In the genomic region with DNA sequence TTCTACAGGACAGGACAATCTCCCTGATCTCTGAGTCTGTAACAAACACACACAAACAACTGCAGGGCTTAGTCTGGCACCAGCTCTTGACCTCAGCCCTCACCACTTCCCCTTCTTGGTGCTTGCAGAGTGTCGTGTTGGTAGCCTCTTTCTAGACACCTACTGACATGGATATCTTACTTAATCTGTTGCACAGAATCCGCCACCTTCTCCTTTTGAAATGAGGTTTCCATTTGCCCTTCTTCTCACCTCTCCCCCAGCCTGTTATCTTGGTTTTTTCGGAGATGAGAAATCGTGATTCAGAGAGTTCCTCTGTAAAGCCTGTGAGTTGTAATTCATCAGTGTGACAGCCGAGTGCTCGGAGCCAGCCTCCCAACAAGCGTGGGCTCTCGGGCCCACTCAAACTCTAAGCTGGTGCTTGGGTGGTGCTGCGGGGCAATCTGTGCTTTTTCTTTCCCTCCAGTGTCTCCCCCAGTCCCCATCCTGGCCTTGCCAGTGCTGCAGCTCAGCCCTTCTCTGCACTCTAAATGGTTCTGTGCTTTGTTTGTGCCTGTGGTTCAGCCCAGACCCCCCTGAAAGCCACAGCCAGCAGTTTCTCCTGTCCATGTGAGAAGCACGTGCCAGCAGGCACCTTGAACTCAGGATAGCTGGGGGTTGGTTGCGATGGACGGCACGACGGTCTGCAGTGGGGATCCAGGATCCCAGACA, we compare ENCODE assay signal across 7 cellular contexts.
A peak's percentile ranks its signal among the peaks of the same experiment; 100 is the strongest.
DNase-seq lines count a peak whose midpoint lies in the region; ATAC-seq lines count a peak whose summit lies in the region.

No MANE protein-coding gene starts in this region.

- H3K4me1 Mint-ChIP-seq in memory B cell: peaks cover 34% of the 10 kb centered on the region

- H3K27ac Mint-ChIP-seq in memory B cell: peak overlapping the region; percentile 64

- peak; percentile 33 for DNase-seq in activated CD4-positive, CD25-positive, alpha-beta regulatory T cell treated with anti-CD3 and anti-CD28 coated beads, Interleukin-2, amount 50 U/mL, for 16 hours (ENCODE audit: low read depth, low spot score)
- DNase-seq in caudate nucleus (lab: John Stamatoyannopoulos, UW) (peak in 42 of 61 donors; percentile 9 to 85 (median 50)), memory B cell (ENCODE audit: low spot score in 2 of 2) (peak; percentile 24 to 57), NCI-H1694 treated with DMSO at 0.1 percent for 48 hours (lab: John Stamatoyannopoulos, UW) (no peak)
- peak; percentile 44 for DNase-seq in stimulated activated CD8-positive, alpha-beta memory T cell treated with anti-CD3 and anti-CD28 coated beads, Interleukin-15, amount 100 ng/mL, for 1 hour (ENCODE audit: low read depth)

- H3K4me3 Mint-ChIP-seq in memory B cell: peak overlapping the region; percentile 63

- peaks cover 2% of the 10 kb centered on the region for H3K27me3 Mint-ChIP-seq in memory B cell

- H3K27ac ChIP-seq in caudate nucleus (ENCODE audit: low read depth, low read length): peak overlapping the region; percentile 63

- no peaks in the 10 kb centered on the region for H3K36me3 Mint-ChIP-seq in memory B cell

- ATAC-seq in GM19372 (IDR thresholded peaks at IDR 0.05; ENCODE audit: low read depth, unreplicated experiment) (peak; percentile 78), HG03521 (IDR thresholded peaks at IDR 0.05; ENCODE audit: unreplicated experiment) (peak; percentile 94), memory B cell (ENCODE audit: low read depth) (peak; percentile 95)

- no peaks in the 10 kb centered on the region for H3K9me3 Mint-ChIP-seq in memory B cell
